ENCODE assay signal across 1 cellular context in genomic region chr6:70955441-70956190, GRCh38.
A peak's percentile ranks its signal among the peaks of the same experiment; 100 is the strongest.
TF ChIP-seq lines count a peak whose summit lies in the region.

No MANE protein-coding gene starts in this region.

TF ChIP-seq in WTC11, 78 proteins besides CTCF, POLR2A, EP300 and RAD21 (continued from another document):
- peak; percentile 80; the same call in 1 of the 2 replicates for TF ChIP-seq E2F1 (CRISPR knock-in tag; IDR thresholded peaks at IDR 0.05)
- TF ChIP-seq TP53 (CRISPR knock-in tag; IDR thresholded peaks at IDR 0.05) = peak; percentile 96
- no peak for TF ChIP-seq GTF2I (CRISPR knock-in tag; conservative IDR thresholded peaks at IDR 0.05)
- TF ChIP-seq CREB1 (CRISPR knock-in tag; IDR thresholded peaks at IDR 0.05) = no peak
- no peak for TF ChIP-seq ZMAT4 (CRISPR knock-in tag; IDR thresholded peaks at IDR 0.05)
- TF ChIP-seq ATF2 (CRISPR knock-in tag; IDR thresholded peaks at IDR 0.05; ENCODE audit: borderline replicate concordance, low read depth) = no peak
- TF ChIP-seq USF2 (CRISPR knock-in tag; IDR thresholded peaks at IDR 0.05) = peak; percentile 74
- TF ChIP-seq ZNF512 (CRISPR knock-in tag; IDR thresholded peaks at IDR 0.05; ENCODE audit: borderline replicate concordance) = no peak
- TF ChIP-seq ZNF423 (CRISPR knock-in tag; IDR thresholded peaks at IDR 0.05) = no peak
- TF ChIP-seq TEAD4 (CRISPR knock-in tag; IDR thresholded peaks at IDR 0.05) = no peak
- TF ChIP-seq ZBTB43 (CRISPR knock-in tag; IDR thresholded peaks at IDR 0.05) = 0 out of 2 replicates have a peak, but pooled peaks have one; percentile 30
- TF ChIP-seq ZNF219 (CRISPR knock-in tag; IDR thresholded peaks at IDR 0.05; ENCODE audit: borderline replicate concordance) = 0 out of 2 replicates have a peak, but pooled peaks have one; percentile 39
- TF ChIP-seq ZBTB21 (CRISPR knock-in tag; IDR thresholded peaks at IDR 0.05; ENCODE audit: borderline replicate concordance) = peak; percentile 90
- peak; percentile 96 for TF ChIP-seq E2F5 (CRISPR knock-in tag; IDR thresholded peaks at IDR 0.05)
- TF ChIP-seq TCF7 (CRISPR knock-in tag; IDR thresholded peaks at IDR 0.05; ENCODE audit: low read depth) = peak; percentile 24; the same call in 1 of the 2 replicates
- peak; percentile 69; the same call in 1 of the 2 replicates for TF ChIP-seq CREM (CRISPR knock-in tag; IDR thresholded peaks at IDR 0.05)
- no peak for TF ChIP-seq SOX15 (CRISPR knock-in tag; IDR thresholded peaks at IDR 0.05)
- TF ChIP-seq ZNF281 (CRISPR knock-in tag; IDR thresholded peaks at IDR 0.05) = no peak
- TF ChIP-seq RORB (CRISPR knock-in tag; IDR thresholded peaks at IDR 0.05) = no peak
- no peak for TF ChIP-seq SMAD3 (CRISPR knock-in tag; IDR thresholded peaks at IDR 0.05; ENCODE audit: borderline replicate concordance)
- TF ChIP-seq NFE2L1 (CRISPR knock-in tag; IDR thresholded peaks at IDR 0.05) = peak; percentile 56; the same call in 1 of the 2 replicates
- peak; percentile 78; the same call in 1 of the 2 replicates for TF ChIP-seq ZNF138 (CRISPR knock-in tag; conservative IDR thresholded peaks at IDR 0.05)
- peak; percentile 48; the same call in 1 of the 2 replicates for TF ChIP-seq E2F4 (CRISPR knock-in tag; IDR thresholded peaks at IDR 0.05; ENCODE audit: borderline replicate concordance, low read depth)
- TF ChIP-seq ARID4B (CRISPR knock-in tag; IDR thresholded peaks at IDR 0.05; ENCODE audit: borderline replicate concordance) = peak; percentile 46; the same call in 1 of the 2 replicates
- TF ChIP-seq SMAD4 (CRISPR knock-in tag; IDR thresholded peaks at IDR 0.05) = no peak
- no peak for TF ChIP-seq ZNF425 (CRISPR knock-in tag; conservative IDR thresholded peaks at IDR 0.05)
- TF ChIP-seq ERG (CRISPR knock-in tag; IDR thresholded peaks at IDR 0.05) = no peak
- TF ChIP-seq PREB (CRISPR knock-in tag; IDR thresholded peaks at IDR 0.05; ENCODE audit: borderline replicate concordance) = no peak
